Comparison of ENCODE assay signal across 25 cellular contexts in the genomic region with DNA sequence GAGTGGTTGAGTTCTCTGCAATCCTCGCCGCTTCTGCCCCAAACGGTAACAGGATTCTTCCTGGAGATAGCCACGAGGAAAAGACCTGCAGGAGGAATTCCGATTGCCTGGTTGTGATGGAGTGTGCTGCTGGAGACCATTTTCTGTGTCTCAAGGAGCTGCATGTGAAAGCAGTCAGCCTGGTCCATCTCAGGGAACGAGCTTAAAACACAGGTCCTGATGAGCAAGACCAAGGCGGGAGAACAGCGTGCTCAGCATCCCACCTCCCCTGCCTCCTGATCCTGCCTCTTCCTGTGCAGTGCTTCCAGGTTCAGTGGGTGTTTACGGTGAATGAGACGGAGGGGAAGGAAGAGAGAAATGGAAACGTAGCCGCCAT. TPM values are rescaled to one million over a fixed set of nuclear protein-coding genes. Genes with fewer than 3 reads are reported as not detected.
"Had no signal": no experiment of that assay in that cellular context is flagged by ENCODE, and none has a peak within 500 bp of the region (broad histone marks: within the 10 kb centered on the region; RNA-seq: fewer than 3 reads in every experiment).

No MANE protein-coding gene starts in this region.

- H3K4me1 ChIP-seq: gastrocnemius medialis, lower lobe of right lung had no signal

- DNase-seq: activated CD4-positive, alpha-beta T cell treated with anti-CD3 and anti-CD28 coated beads, Interleukin-2, amount 50 U/mL, for 4 hours; activated CD8-positive, alpha-beta memory T cell treated with anti-CD3 and anti-CD28 coated beads for 24 hours; activated CD8-positive, alpha-beta memory T cell treated with anti-CD3 and anti-CD28 coated beads, Interleukin-2, amount 50 U/mL, for 4 hours; activated naive CD4-positive, alpha-beta T cell treated with anti-CD3 and anti-CD28 coated beads for 36 hours; activated T-cell treated with anti-CD3 and anti-CD28 coated beads, Interleukin-2, amount 50 U/mL, for 24 hours; brain microvascular endothelial cell; central memory CD4-positive, alpha-beta T cell; esophagus squamous epithelium; gastrocnemius medialis; lower lobe of right lung; naive thymus-derived CD4-positive, alpha-beta T cell; nucleus accumbens; stimulated activated CD4-positive, alpha-beta T cell treated with anti-CD3 and anti-CD28 coated beads, Interleukin-2, amount 100 ng/mL, for 48 hours; stimulated activated CD8-positive, alpha-beta memory T cell treated with anti-CD3 and anti-CD28 coated beads, Interleukin-4, amount 100 ng/mL, for 48 hours; stimulated activated naive B cell treated with anti-CD40 and anti-IgM and Interleukin-4, amounts not matched to agents 10 μg/mL and 1 μg/mL and 100 μg/mL, for 72 hours; T1000 had no signal

- ATAC-seq: activated T-helper 17 cell treated with anti-CD3 and anti-CD28 coated beads, Interleukin-2, amount 50 U/mL, for 72 hours; gastrocnemius medialis; lower lobe of right lung; naive thymus-derived CD4-positive, alpha-beta T cell; stimulated activated naive B cell treated with anti-CD40 and anti-IgM and Interleukin-4, amounts not matched to agents 10 μg/mL and 1 μg/mL and 100 μg/mL, for 72 hours; WTC11 had no signal

- H3K27ac ChIP-seq: brain microvascular endothelial cell, esophagus squamous epithelium, gastrocnemius medialis, lower lobe of right lung, sigmoid colon, vagina had no signal

- H3K4me3 ChIP-seq: esophagus squamous epithelium, gastrocnemius medialis, lower lobe of right lung, sigmoid colon, smooth muscle cell, vagina had no signal

- H3K27ac Mint-ChIP-seq: activated naive CD4-positive, alpha-beta T cell treated with anti-CD3 and anti-CD28 coated beads for 36 hours; activated T-cell treated with anti-CD3 and anti-CD28 coated beads, Interleukin-2, amount 50 U/mL, for 24 hours; activated T-helper 17 cell treated with anti-CD3 and anti-CD28 coated beads, Interleukin-2, amount 50 U/mL, for 72 hours; naive thymus-derived CD4-positive, alpha-beta T cell; stimulated activated naive B cell treated with anti-CD40 and anti-IgM and Interleukin-4, amounts not matched to agents 10 μg/mL and 1 μg/mL and 100 μg/mL, for 72 hours; T-helper 1 cell treated with Interleukin-12 subunit alpha and Interleukin-12 subunit beta and Interleukin-4 antibody, amounts not matched to agents 30 μg/mL and 1 μg/mL, for 36 hours; type B pancreatic cell; WTC11 had no signal

- H3K27me3 ChIP-seq: brain microvascular endothelial cell, gastrocnemius medialis, sigmoid colon, vagina had no signal

- H3K36me3 ChIP-seq: brain microvascular endothelial cell, esophagus squamous epithelium, gastrocnemius medialis, lower lobe of right lung, sigmoid colon, vagina had no signal

- H3K4me1 Mint-ChIP-seq: activated T-helper 17 cell treated with anti-CD3 and anti-CD28 coated beads, Interleukin-2, amount 50 U/mL, for 72 hours; stimulated activated naive B cell treated with anti-CD40 and anti-IgM and Interleukin-4, amounts not matched to agents 10 μg/mL and 1 μg/mL and 100 μg/mL, for 72 hours had no signal

- H3K4me3 Mint-ChIP-seq: activated naive CD4-positive, alpha-beta T cell treated with anti-CD3 and anti-CD28 coated beads for 36 hours; activated T-cell treated with anti-CD3 and anti-CD28 coated beads, Interleukin-2, amount 50 U/mL, for 24 hours; activated T-helper 17 cell treated with anti-CD3 and anti-CD28 coated beads, Interleukin-2, amount 50 U/mL, for 72 hours; stimulated activated naive B cell treated with anti-CD40 and anti-IgM and Interleukin-4, amounts not matched to agents 10 μg/mL and 1 μg/mL and 100 μg/mL, for 72 hours; T-helper 1 cell treated with Interleukin-12 subunit alpha and Interleukin-12 subunit beta and Interleukin-4 antibody, amounts not matched to agents 30 μg/mL and 1 μg/mL, for 36 hours; type B pancreatic cell; WTC11 had no signal

- H3K36me3 Mint-ChIP-seq: naive thymus-derived CD4-positive, alpha-beta T cell; stimulated activated naive B cell treated with anti-CD40 and anti-IgM and Interleukin-4, amounts not matched to agents 10 μg/mL and 1 μg/mL and 100 μg/mL, for 72 hours; type B pancreatic cell had no signal

- H3K9me3 ChIP-seq: esophagus squamous epithelium, gastrocnemius medialis, lower lobe of right lung, sigmoid colon, vagina had no signal

- H3K9me3 Mint-ChIP-seq: activated naive CD4-positive, alpha-beta T cell treated with anti-CD3 and anti-CD28 coated beads for 36 hours; activated T-helper 17 cell treated with anti-CD3 and anti-CD28 coated beads, Interleukin-2, amount 50 U/mL, for 72 hours; type B pancreatic cell had no signal

RNA-seq across cellular contexts. Expression of gene VIPR2, which starts 26.5 kb away (rescaled TPM):
- total RNA-seq: dermis microvascular lymphatic vessel endothelial cell, smooth muscle cell had no signal
- polyA plus RNA-seq: keratinocyte; naive thymus-derived CD4-positive, alpha-beta T cell; smooth muscle cell had no signal
